1 cellular context compared by ENCODE assay signal in genomic region chr11:29227816-29228215, GRCh38.
TF ChIP-seq lines count a peak whose summit lies in the region.

No MANE protein-coding gene starts in this region.

TF ChIP-seq in GM23338, 12 proteins besides CTCF, POLR2A, EP300 and RAD21 (continued from another document):
- TF ChIP-seq, protein P1, sequence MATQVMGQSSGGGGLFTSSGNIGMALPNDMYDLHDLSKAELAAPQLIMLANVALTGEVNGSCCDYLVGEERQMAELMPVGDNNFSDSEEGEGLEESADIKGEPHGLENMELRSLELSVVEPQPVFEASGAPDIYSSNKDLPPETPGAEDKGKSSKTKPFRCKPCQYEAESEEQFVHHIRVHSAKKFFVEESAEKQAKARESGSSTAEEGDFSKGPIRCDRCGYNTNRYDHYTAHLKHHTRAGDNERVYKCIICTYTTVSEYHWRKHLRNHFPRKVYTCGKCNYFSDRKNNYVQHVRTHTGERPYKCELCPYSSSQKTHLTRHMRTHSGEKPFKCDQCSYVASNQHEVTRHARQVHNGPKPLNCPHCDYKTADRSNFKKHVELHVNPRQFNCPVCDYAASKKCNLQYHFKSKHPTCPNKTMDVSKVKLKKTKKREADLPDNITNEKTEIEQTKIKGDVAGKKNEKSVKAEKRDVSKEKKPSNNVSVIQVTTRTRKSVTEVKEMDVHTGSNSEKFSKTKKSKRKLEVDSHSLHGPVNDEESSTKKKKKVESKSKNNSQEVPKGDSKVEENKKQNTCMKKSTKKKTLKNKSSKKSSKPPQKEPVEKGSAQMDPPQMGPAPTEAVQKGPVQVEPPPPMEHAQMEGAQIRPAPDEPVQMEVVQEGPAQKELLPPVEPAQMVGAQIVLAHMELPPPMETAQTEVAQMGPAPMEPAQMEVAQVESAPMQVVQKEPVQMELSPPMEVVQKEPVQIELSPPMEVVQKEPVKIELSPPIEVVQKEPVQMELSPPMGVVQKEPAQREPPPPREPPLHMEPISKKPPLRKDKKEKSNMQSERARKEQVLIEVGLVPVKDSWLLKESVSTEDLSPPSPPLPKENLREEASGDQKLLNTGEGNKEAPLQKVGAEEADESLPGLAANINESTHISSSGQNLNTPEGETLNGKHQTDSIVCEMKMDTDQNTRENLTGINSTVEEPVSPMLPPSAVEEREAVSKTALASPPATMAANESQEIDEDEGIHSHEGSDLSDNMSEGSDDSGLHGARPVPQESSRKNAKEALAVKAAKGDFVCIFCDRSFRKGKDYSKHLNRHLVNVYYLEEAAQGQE (IDR thresholded peaks at IDR 0.05; ENCODE audit: unreplicated experiment) = no peak
- TF ChIP-seq EZH2 (IDR thresholded peaks at IDR 0.05; ENCODE audit: low read depth, unreplicated experiment) (no peak), STAT1 (IDR thresholded peaks at IDR 0.05; ENCODE audit: unreplicated experiment) (no peak), ETS1 (IDR thresholded peaks at IDR 0.05) (no peak), ZNF114 (CRISPR knock-in tag; IDR thresholded peaks at IDR 0.05) (no peak), ZNF462 (CRISPR knock-in tag; IDR thresholded peaks at IDR 0.05) (no peak)
TF ChIP-seq in GM23338: peak in this region for 0.
